18 cellular contexts compared by ENCODE assay signal in the genomic region with DNA sequence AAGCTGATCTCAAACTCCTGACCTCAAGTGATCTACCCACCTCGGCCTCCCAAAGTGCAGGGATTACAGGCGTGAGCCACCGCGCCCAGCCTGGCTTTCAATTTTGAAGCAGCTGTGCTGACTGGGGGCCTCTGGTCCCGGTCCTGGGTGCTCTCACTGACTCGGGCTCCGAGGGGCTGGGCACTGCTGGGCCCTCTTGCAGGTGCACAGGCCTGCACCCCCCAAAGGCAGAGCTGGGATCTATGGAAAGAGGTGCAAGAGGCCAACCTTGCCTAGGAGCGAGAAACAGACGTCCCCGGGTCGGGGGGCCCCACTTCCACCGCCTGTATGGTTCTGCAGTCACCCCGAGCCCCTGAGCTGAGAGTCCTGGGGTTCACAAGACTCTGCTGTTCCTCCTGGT. TPM values are rescaled to one million over a fixed set of nuclear protein-coding genes. Genes with fewer than 3 reads are reported as not detected.
DNase-seq lines count a peak whose midpoint lies in the region; ATAC-seq and TF ChIP-seq lines count a peak whose summit lies in the region.
"Had no signal": no experiment of that assay in that cellular context is flagged by ENCODE, and none has a peak within 500 bp of the region (broad histone marks: within the 10 kb centered on the region; RNA-seq: fewer than 3 reads in every experiment).

No MANE protein-coding gene starts in this region.

- H3K4me1 Mint-ChIP-seq in H9 = peaks cover 10 to 34% of the 10 kb centered on the region in 2 experiments

- no peak overlapping the region for H2BK12ac ChIP-seq in H9 (ENCODE audit: insufficient read length, low read depth, low read length)

- peaks cover 9% of the 10 kb centered on the region for H4K20me1 ChIP-seq in smooth muscle cell (ENCODE audit: low read depth)
- H4K20me1 ChIP-seq in H9 (ENCODE audit: control insufficient read depth, insufficient read depth, insufficient read length) = peaks cover 4% of the 10 kb centered on the region

- no peak overlapping the region for H2BK20ac ChIP-seq in H9 (ENCODE audit: low read depth, low read length, poor library complexity, severe bottlenecking)

- H3K9ac ChIP-seq in smooth muscle cell (ENCODE audit: low read depth) (no peak overlapping the region), H9 (ENCODE audit: extremely low read depth, insufficient read length, low read length) (no peak overlapping the region)
- H3K9ac ChIP-seq: BLaER1 treated with 17β-estradiol and CSF1 and Interleukin-3, amounts not matched to agents 10 nM and 100 nM had no signal

- no peak overlapping the region for H3K56ac ChIP-seq in H9 (ENCODE audit: insufficient read length, low read depth, low read length)

- H3K27me3 ChIP-seq in H7 (ENCODE audit: control insufficient read depth, insufficient read depth, low read length) = no peaks in the 10 kb centered on the region
- no peaks in the 10 kb centered on the region for H3K27me3 ChIP-seq in smooth muscle cell (ENCODE audit: low read depth)
- H3K27me3 ChIP-seq in H9 (ENCODE audit: insufficient read depth, low read length) = no peaks in the 10 kb centered on the region
- H3K27me3 ChIP-seq: BLaER1 treated with 17β-estradiol and CSF1 and Interleukin-3, amounts not matched to agents 10 nM and 100 nM had no signal

- WGBS in smooth muscle cell (ENCODE audit: low lambda C conversion rate) = 98% methylated on average over 13 of the region's 13 CpGs
- WGBS in H9 (ENCODE audit: extremely low coverage, insufficient read length, low lambda C conversion rate) = no CpG with 5 or more reads among the region's 13 CpGs

- no peak overlapping the region for H2AFZ ChIP-seq in smooth muscle cell (ENCODE audit: low read depth)
- no peak overlapping the region for H2AFZ ChIP-seq in H9 (ENCODE audit: low read length)

- H2BK5ac ChIP-seq in H9 (ENCODE audit: insufficient read length, low read length) = no peak overlapping the region

- H3K23me2 ChIP-seq in H9 (ENCODE audit: insufficient read length, low read depth, low read length, poor library complexity, severe bottlenecking) = no peaks in the 10 kb centered on the region

- no peaks in the 10 kb centered on the region for H3K79me1 ChIP-seq in H9 (ENCODE audit: insufficient read depth, low read depth, low read length, poor library complexity, severe bottlenecking)

- DNase-seq in H7 (peak; percentile 18), mesenteric fat pad (ENCODE audit: low spot score) (peak; percentile 78), smooth muscle cell (lab: John Stamatoyannopoulos, UW; ENCODE audit: unreplicated experiment) (no peak), 8988T (no peak), H9 (no peak)
- DNase-seq: Calu3; CD8-positive, alpha-beta T cell; GDM1; GOT3; Kasumi-1; NCI-H1694; NCI-H2081 treated with DMSO at 0.1 percent for 48 hours; NCI-H446 treated with DMSO at 0.1 percent for 48 hours; NCI-H526 treated with DMSO at 0.1 percent for 48 hours; OCI-M1 had no signal

- no peak overlapping the region for H3K27ac Mint-ChIP-seq in H9
- H3K27ac Mint-ChIP-seq: CD8-positive, alpha-beta T cell had no signal

- H3K23ac ChIP-seq in H9 (ENCODE audit: insufficient read length, low read depth, low read length) = no peak overlapping the region

- H3F3A ChIP-seq in smooth muscle cell (ENCODE audit: low read depth) = peaks cover 9% of the 10 kb centered on the region

- no peak overlapping the region for H3T11ph ChIP-seq in H9 (ENCODE audit: low read length)

- H3K27ac ChIP-seq in angular gyrus (ENCODE audit: low read depth, low read length) = peak overlapping the region; percentile 98
- peak overlapping the region; percentile 83 for H3K27ac ChIP-seq in smooth muscle cell (ENCODE audit: low read depth)
- no peak overlapping the region for H3K27ac ChIP-seq in H9 (ENCODE audit: insufficient read length, low read depth, low read length)
- H3K27ac ChIP-seq: BLaER1 treated with 17β-estradiol and CSF1 and Interleukin-3, amounts not matched to agents 10 nM and 100 nM had no signal

- no peak overlapping the region for H3K4me3 ChIP-seq in H7 (ENCODE audit: insufficient read depth, low read depth, low read length)
- no peak overlapping the region for H3K4me3 ChIP-seq in smooth muscle cell
- H3K4me3 ChIP-seq: BLaER1 treated with 17β-estradiol and CSF1 and Interleukin-3, amounts not matched to agents 10 nM and 100 nM had no signal

- no peak overlapping the region for H4K8ac ChIP-seq in H9 (replicated peaks; ENCODE audit: insufficient read length, low read depth, low read length)

- H3K9me3 ChIP-seq in smooth muscle cell (replicated peaks; ENCODE audit: low read depth) = no peaks in the 10 kb centered on the region
- no peaks in the 10 kb centered on the region for H3K9me3 ChIP-seq in H9 (ENCODE audit: control insufficient read depth, low read depth, low read length)
- H3K9me3 ChIP-seq: BLaER1 treated with 17β-estradiol and CSF1 and Interleukin-3, amounts not matched to agents 10 nM and 100 nM had no signal

- H3K4me1 ChIP-seq in smooth muscle cell (ENCODE audit: low read depth) (peaks cover 8% of the 10 kb centered on the region), H9 (ENCODE audit: insufficient read depth, low read length) (0 out of 2 replicates have a peak, but pooled peaks cover 2% of the 10 kb centered on the region)

- no peak overlapping the region for H2AK5ac ChIP-seq in H9 (ENCODE audit: insufficient read length, low read length)

- no peak overlapping the region for H3K4me2 ChIP-seq in smooth muscle cell
- no peak overlapping the region for H3K4me2 ChIP-seq in H9 (ENCODE audit: insufficient read depth, insufficient read length, low read length)
- H3K4me2 ChIP-seq: BLaER1 treated with 17β-estradiol and CSF1 and Interleukin-3, amounts not matched to agents 10 nM and 100 nM had no signal

- H3K79me2 ChIP-seq in smooth muscle cell (ENCODE audit: low read depth) (no peaks in the 10 kb centered on the region), H9 (ENCODE audit: insufficient read depth, low read length) (no peaks in the 10 kb centered on the region)

- TF ChIP-seq CTCF in smooth muscle cell (IDR thresholded peaks at IDR 0.05; ENCODE audit: borderline replicate concordance, insufficient read depth, poor library complexity, severe bottlenecking) = no peak
- no peak for TF ChIP-seq CTCF in H9 (conservative IDR thresholded peaks at IDR 0.05)

- no peak overlapping the region for H2BK15ac ChIP-seq in H9 (ENCODE audit: low read depth, low read length)

- H3K14ac ChIP-seq in H9 (ENCODE audit: insufficient read depth, low read length) = no peak overlapping the region

- no peaks in the 10 kb centered on the region; the same call in 1 of the 2 replicates for H3K27me3 Mint-ChIP-seq in H9 (ENCODE audit: low read depth)

- no peaks in the 10 kb centered on the region for H3K9me3 Mint-ChIP-seq in H9
- H3K9me3 Mint-ChIP-seq: CD8-positive, alpha-beta T cell had no signal

- H4K91ac ChIP-seq in H9 (ENCODE audit: insufficient read length, low read depth, low read length) = no peak overlapping the region

- no peak for ATAC-seq in activated CD4-positive, CD25-positive, alpha-beta regulatory T cell treated with anti-CD3 and anti-CD28 coated beads, Interleukin-2, amount 50 U/mL, for 24 hours
- ATAC-seq: CD8-positive, alpha-beta T cell had no signal

- H3K36me3 ChIP-seq in H7 (replicated peaks; ENCODE audit: control insufficient read depth, insufficient read depth, low read length) (peaks cover 3% of the 10 kb centered on the region; the same call in 1 of the 2 replicates), smooth muscle cell (ENCODE audit: low read depth) (no peaks in the 10 kb centered on the region)

- no peak overlapping the region for H3K18ac ChIP-seq in H9 (ENCODE audit: insufficient read length, low read depth, low read length)

- no peak overlapping the region for H3K4me3 Mint-ChIP-seq in H9
- H3K4me3 Mint-ChIP-seq: CD8-positive, alpha-beta T cell had no signal

- H3K4ac ChIP-seq in H9 (ENCODE audit: low read depth, low read length) = no peak overlapping the region

- H3K36me3 Mint-ChIP-seq in H9 (ENCODE audit: insufficient read depth in 1 of 3, low read depth in 3 of 3) = peaks cover 3 to 22% (median 11%) of the 10 kb centered on the region in 3 experiments

- H4K5ac ChIP-seq in H9 (ENCODE audit: insufficient read length, low read depth, low read length) = no peak overlapping the region

- no peak overlapping the region for H2BK120ac ChIP-seq in H9 (ENCODE audit: low read depth, low read length, poor library complexity, severe bottlenecking)

RNA-seq across cellular contexts. Expression of a gene that starts 33.2 kb away (rescaled TPM):
- total RNA-seq in H7 (2014; rRNA removed; shearing (Covaris generic)) = 37.5 and 43.9 TPM in 2 replicates
- total RNA-seq in mesenteric fat pad = 65.7 TPM
- total RNA-seq in smooth muscle cell = 35.9 and 44.8 TPM in 2 replicates
- polyA plus RNA-seq in smooth muscle cell = 37.6 and 49.0 TPM in 2 replicates
- 45.3 and 46.2 TPM in 2 replicates for total RNA-seq in H9 (2021)

RNA-seq across cellular contexts. Expression of a gene that starts 43.8 kb away (rescaled TPM):
- 82.6 and 89.0 TPM in 2 replicates for total RNA-seq in H7 (2014; rRNA removed; shearing (Covaris generic))
- total RNA-seq in mesenteric fat pad (58.0 TPM), smooth muscle cell (21.0 and 33.5 TPM in 2 replicates), H9 (2021) (125 and 134 TPM in 2 replicates)
- 16.8 and 18.6 TPM in 2 replicates for polyA plus RNA-seq in smooth muscle cell

Comparison
In these comparisons a context has a peak if more than half of its experiments do, and no peak if none do; other contexts are left out.
1. DNase-seq: peak in H7 (single experiment) and mesenteric fat pad (single experiment); none in smooth muscle cell (single experiment), 8988T (single experiment) and H9 (single experiment).